Comparison of ENCODE assay signal across 1 cellular context in the genomic region with DNA sequence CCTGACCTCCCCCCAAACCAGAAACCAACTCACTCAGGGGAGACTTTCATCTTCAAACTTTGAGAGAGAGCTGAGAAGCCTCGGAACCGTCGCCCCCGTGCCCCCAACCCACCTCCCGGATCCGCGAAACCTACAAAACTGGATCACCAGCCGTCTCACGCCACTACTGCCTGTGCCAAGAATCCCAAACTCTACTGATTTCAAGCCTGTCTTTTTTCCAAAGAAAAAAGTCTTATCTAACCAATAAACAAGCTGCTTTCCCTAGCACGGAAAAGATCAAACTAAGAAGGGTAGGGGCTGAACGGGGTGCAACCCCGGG.
TF ChIP-seq lines count a peak whose summit lies in the region.

No MANE protein-coding gene starts in this region.

TF ChIP-seq in HCT116, 20 proteins besides CTCF, POLR2A, EP300 and RAD21 (continued from another document):
- TF ChIP-seq SP1 (IDR thresholded peaks at IDR 0.05; ENCODE audit: low read depth) = no peak
- TF ChIP-seq POLR2AphosphoS5 (IDR thresholded peaks at IDR 0.05; ENCODE audit: low read depth, low read length) = no peak; the same call in 1 of the 2 replicates
- TF ChIP-seq ZNF274 (IDR thresholded peaks at IDR 0.05; ENCODE audit: low read depth, low read length) = no peak
- TF ChIP-seq, protein P1, sequence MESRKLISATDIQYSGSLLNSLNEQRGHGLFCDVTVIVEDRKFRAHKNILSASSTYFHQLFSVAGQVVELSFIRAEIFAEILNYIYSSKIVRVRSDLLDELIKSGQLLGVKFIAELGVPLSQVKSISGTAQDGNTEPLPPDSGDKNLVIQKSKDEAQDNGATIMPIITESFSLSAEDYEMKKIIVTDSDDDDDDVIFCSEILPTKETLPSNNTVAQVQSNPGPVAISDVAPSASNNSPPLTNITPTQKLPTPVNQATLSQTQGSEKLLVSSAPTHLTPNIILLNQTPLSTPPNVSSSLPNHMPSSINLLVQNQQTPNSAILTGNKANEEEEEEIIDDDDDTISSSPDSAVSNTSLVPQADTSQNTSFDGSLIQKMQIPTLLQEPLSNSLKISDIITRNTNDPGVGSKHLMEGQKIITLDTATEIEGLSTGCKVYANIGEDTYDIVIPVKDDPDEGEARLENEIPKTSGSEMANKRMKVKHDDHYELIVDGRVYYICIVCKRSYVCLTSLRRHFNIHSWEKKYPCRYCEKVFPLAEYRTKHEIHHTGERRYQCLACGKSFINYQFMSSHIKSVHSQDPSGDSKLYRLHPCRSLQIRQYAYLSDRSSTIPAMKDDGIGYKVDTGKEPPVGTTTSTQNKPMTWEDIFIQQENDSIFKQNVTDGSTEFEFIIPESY (IDR thresholded peaks at IDR 0.05; ENCODE audit: extremely low read depth, insufficient replicate concordance, low read length) = no peak
- no peak for TF ChIP-seq EZH2 (IDR thresholded peaks at IDR 0.05)
- TF ChIP-seq, protein P2, sequence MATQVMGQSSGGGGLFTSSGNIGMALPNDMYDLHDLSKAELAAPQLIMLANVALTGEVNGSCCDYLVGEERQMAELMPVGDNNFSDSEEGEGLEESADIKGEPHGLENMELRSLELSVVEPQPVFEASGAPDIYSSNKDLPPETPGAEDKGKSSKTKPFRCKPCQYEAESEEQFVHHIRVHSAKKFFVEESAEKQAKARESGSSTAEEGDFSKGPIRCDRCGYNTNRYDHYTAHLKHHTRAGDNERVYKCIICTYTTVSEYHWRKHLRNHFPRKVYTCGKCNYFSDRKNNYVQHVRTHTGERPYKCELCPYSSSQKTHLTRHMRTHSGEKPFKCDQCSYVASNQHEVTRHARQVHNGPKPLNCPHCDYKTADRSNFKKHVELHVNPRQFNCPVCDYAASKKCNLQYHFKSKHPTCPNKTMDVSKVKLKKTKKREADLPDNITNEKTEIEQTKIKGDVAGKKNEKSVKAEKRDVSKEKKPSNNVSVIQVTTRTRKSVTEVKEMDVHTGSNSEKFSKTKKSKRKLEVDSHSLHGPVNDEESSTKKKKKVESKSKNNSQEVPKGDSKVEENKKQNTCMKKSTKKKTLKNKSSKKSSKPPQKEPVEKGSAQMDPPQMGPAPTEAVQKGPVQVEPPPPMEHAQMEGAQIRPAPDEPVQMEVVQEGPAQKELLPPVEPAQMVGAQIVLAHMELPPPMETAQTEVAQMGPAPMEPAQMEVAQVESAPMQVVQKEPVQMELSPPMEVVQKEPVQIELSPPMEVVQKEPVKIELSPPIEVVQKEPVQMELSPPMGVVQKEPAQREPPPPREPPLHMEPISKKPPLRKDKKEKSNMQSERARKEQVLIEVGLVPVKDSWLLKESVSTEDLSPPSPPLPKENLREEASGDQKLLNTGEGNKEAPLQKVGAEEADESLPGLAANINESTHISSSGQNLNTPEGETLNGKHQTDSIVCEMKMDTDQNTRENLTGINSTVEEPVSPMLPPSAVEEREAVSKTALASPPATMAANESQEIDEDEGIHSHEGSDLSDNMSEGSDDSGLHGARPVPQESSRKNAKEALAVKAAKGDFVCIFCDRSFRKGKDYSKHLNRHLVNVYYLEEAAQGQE (IDR thresholded peaks at IDR 0.05; ENCODE audit: low read depth) = no peak
- TF ChIP-seq JUND (IDR thresholded peaks at IDR 0.05) = no peak
- TF ChIP-seq EZH2phosphoT487 (IDR thresholded peaks at IDR 0.05; ENCODE audit: borderline replicate concordance) = no peak
- TF ChIP-seq ELF1 (IDR thresholded peaks at IDR 0.05; ENCODE audit: borderline replicate concordance, low read depth) = no peak
- no peak for TF ChIP-seq CEBPB (IDR thresholded peaks at IDR 0.05; ENCODE audit: low read depth)
- TF ChIP-seq YY1 (IDR thresholded peaks at IDR 0.05; ENCODE audit: extremely low read depth, insufficient replicate concordance, low read depth, low read length) = no peak
- TF ChIP-seq SRF (IDR thresholded peaks at IDR 0.05; ENCODE audit: low read depth) = no peak
- TF ChIP-seq TCF7L2 (IDR thresholded peaks at IDR 0.05; ENCODE audit: borderline replicate concordance, extremely low read depth, insufficient read depth, insufficient read length) = no peak
